Comparison of ENCODE assay signal across 20 cellular contexts in the genomic region with DNA sequence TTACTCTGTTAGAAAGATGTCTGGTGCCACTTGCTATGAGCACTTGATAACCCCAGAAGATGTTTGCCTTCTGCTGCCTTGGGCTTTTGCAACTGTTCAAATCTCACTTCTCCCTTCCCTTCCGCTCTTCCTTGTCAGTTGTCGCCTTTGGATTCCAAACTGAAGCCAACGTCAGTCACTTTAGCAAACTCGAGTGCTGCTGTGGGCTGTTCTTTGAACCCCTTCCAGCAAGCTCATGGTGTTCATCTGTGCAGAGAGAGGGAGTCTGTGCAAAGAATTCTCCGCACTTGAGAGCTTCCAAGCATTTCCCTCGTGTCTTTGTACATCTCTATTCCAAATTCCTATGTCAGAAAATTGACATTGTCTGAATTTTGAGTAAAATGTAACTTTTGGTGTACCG.
A peak's percentile ranks its signal among the peaks of the same experiment; 100 is the strongest.
DNase-seq lines count a peak whose midpoint lies in the region; ATAC-seq and TF ChIP-seq lines count a peak whose summit lies in the region.
"Had no signal": no experiment of that assay in that cellular context is flagged by ENCODE, and none has a peak within 500 bp of the region (broad histone marks: within the 10 kb centered on the region; RNA-seq: fewer than 3 reads in every experiment).

No MANE protein-coding gene starts in this region.

- no peak for TF ChIP-seq POLR2A in heart left ventricle (IDR thresholded peaks at IDR 0.05)
- no peak for TF ChIP-seq POLR2A in suprapubic skin (IDR thresholded peaks at IDR 0.05)

- no peaks in the 10 kb centered on the region for H3K27me3 ChIP-seq in heart left ventricle
- no peaks in the 10 kb centered on the region for H3K27me3 ChIP-seq in suprapubic skin
- H3K27me3 ChIP-seq: MG63 had no signal

- H3K36me3 ChIP-seq in heart left ventricle, result no peaks in the 10 kb centered on the region
- H3K36me3 ChIP-seq in suprapubic skin, result no peaks in the 10 kb centered on the region
- H3K36me3 ChIP-seq: MG63 had no signal

- peaks cover 0 to 15% (median 2%) of the 10 kb centered on the region in 12 donors for H3K9me3 ChIP-seq in heart left ventricle
- H3K9me3 ChIP-seq in suprapubic skin, result no peaks in the 10 kb centered on the region
- H3K9me3 ChIP-seq: MG63 had no signal

- H3K36me3 Mint-ChIP-seq in effector memory CD8-positive, alpha-beta T cell (ENCODE audit: insufficient read depth), result no peaks in the 10 kb centered on the region
- H3K36me3 Mint-ChIP-seq: CD14-positive monocyte had no signal

- peak; percentile 71 to 94 (median 92) for ATAC-seq in heart left ventricle
- no peak for ATAC-seq in HG03039 (IDR thresholded peaks at IDR 0.05; ENCODE audit: unreplicated experiment)
- no peak for ATAC-seq in effector memory CD8-positive, alpha-beta T cell (replicated peaks)

- H3K27ac Mint-ChIP-seq in effector memory CD8-positive, alpha-beta T cell, result no peak overlapping the region
- H3K27ac Mint-ChIP-seq: B cell, CD14-positive monocyte had no signal

- H3K4me3 ChIP-seq in heart left ventricle (peak overlapping the region in 2 of 12 donors; percentile 4 to 8), suprapubic skin (no peak overlapping the region)
- H3K4me3 ChIP-seq: MG63 had no signal

- H3K27me3 Mint-ChIP-seq in effector memory CD8-positive, alpha-beta T cell, result no peaks in the 10 kb centered on the region
- H3K27me3 Mint-ChIP-seq: B cell had no signal

- peaks cover 4 to 17% of the 10 kb centered on the region in 2 donors for H3K9me3 Mint-ChIP-seq in effector memory CD8-positive, alpha-beta T cell

- H3K4me1 Mint-ChIP-seq in effector memory CD8-positive, alpha-beta T cell (ENCODE audit: low read depth in 2 of 2), result no peaks in the 10 kb centered on the region
- H3K4me1 Mint-ChIP-seq: B cell, CD14-positive monocyte had no signal

- WGBS in heart left ventricle, 4 donors, result 32 to 42% (median 36%) methylated on average over 7 of the region's 7 CpGs
- 54% methylated on average over 7 of the region's 7 CpGs for WGBS in suprapubic skin

- TF ChIP-seq EP300 in suprapubic skin (IDR thresholded peaks at IDR 0.05), result no peak

- H3K4me1 ChIP-seq in heart left ventricle (peaks cover 0 to 5% (median 0%) of the 10 kb centered on the region in 12 donors), suprapubic skin (no peaks in the 10 kb centered on the region)

- DNase-seq in Ammon's horn (ENCODE audit: low spot score) (peak; percentile 50), NCI-H524 treated with DMSO at 0.1 percent for 48 hours (lab: John Stamatoyannopoulos, UW) (peak; percentile 97), heart left ventricle (peak in 4 of 5 donors; percentile 36 to 64 (median 46)), middle frontal gyrus (ENCODE audit: extremely low spot score, low spot score) (peak; percentile 44), suprapubic skin (ENCODE audit: low spot score in 2 of 2) (no peak), activated gamma-delta T cell (lab: John Stamatoyannopoulos, UW) (no peak)
- no peak for DNase-seq in effector memory CD8-positive, alpha-beta T cell
- DNase-seq: EL, GF-D8, H7, MG63, NCI-H1048, NCI-H1417 treated with DMSO at 0.1 percent for 48 hours, NCI-H187, NCI-H510A, NCI-H774, OCI-M1 had no signal

- intact Hi-C loops in heart left ventricle (cut with DNase I), result loop anchor here in 2 of 10 donors (10.0 kb wide), 2 partner anchors 172 to 768 kb away; no protein-coding TSS in a partner anchor

- TF ChIP-seq CTCF in heart left ventricle (IDR thresholded peaks at IDR 0.05), result peak in 1 of 12 donors; percentile 10
- no peak for TF ChIP-seq CTCF in suprapubic skin (IDR thresholded peaks at IDR 0.05)

- H3K4me3 Mint-ChIP-seq in effector memory CD8-positive, alpha-beta T cell, result no peak overlapping the region
- H3K4me3 Mint-ChIP-seq: B cell, CD14-positive monocyte had no signal

- H3K27ac ChIP-seq in heart left ventricle (peak overlapping the region in 5 of 12 donors; percentile 5 to 65 (median 34)), suprapubic skin (no peak overlapping the region)

Comparison
In these comparisons a context has a peak if more than half of its experiments do, and no peak if none do; other contexts are left out.
1. DNase-seq: peak in Ammon's horn (single experiment), NCI-H524 treated with DMSO at 0.1 percent for 48 hours (single experiment), heart left ventricle (4 of 5) and middle frontal gyrus (single experiment); none in suprapubic skin (0 of 2), activated gamma-delta T cell (single experiment) and effector memory CD8-positive, alpha-beta T cell (0 of 3).
2. ATAC-seq: peak in heart left ventricle (4 of 4); none in HG03039 (single experiment) and effector memory CD8-positive, alpha-beta T cell (single experiment).